8 cellular contexts compared by ENCODE assay signal in genomic region chr1:168957818-168958217, GRCh38.
"Had no signal": no experiment of that assay in that cellular context is flagged by ENCODE, and none has a peak within 500 bp of the region (broad histone marks: within the 10 kb centered on the region; RNA-seq: fewer than 3 reads in every experiment).

No MANE protein-coding gene starts in this region.

- DNase-seq: H9, HCEC 1CT, HFFc6, KBM-7 had no signal

- H3K36me3 Mint-ChIP-seq: IgD-negative memory B cell had no signal

- ATAC-seq: GM23338, HepG2 had no signal

- H3K4me3 Mint-ChIP-seq: GM23338, H9, HFFc6, IgD-negative memory B cell had no signal

- H3K4me3 ChIP-seq: GM23338 had no signal

- H3K27ac Mint-ChIP-seq: GM23338, HFFc6, IgD-negative memory B cell had no signal

- H3K4me2 ChIP-seq: GM23338 had no signal

- H3K9me3 Mint-ChIP-seq: GM23338, H9 had no signal

- H3K27ac ChIP-seq: HL-60 had no signal

- H3K4me1 Mint-ChIP-seq: GM23338, IgD-negative memory B cell had no signal

- H2AFZ ChIP-seq: GM23338 had no signal
